Comparison of ENCODE assay signal across 8 cellular contexts in the genomic region with DNA sequence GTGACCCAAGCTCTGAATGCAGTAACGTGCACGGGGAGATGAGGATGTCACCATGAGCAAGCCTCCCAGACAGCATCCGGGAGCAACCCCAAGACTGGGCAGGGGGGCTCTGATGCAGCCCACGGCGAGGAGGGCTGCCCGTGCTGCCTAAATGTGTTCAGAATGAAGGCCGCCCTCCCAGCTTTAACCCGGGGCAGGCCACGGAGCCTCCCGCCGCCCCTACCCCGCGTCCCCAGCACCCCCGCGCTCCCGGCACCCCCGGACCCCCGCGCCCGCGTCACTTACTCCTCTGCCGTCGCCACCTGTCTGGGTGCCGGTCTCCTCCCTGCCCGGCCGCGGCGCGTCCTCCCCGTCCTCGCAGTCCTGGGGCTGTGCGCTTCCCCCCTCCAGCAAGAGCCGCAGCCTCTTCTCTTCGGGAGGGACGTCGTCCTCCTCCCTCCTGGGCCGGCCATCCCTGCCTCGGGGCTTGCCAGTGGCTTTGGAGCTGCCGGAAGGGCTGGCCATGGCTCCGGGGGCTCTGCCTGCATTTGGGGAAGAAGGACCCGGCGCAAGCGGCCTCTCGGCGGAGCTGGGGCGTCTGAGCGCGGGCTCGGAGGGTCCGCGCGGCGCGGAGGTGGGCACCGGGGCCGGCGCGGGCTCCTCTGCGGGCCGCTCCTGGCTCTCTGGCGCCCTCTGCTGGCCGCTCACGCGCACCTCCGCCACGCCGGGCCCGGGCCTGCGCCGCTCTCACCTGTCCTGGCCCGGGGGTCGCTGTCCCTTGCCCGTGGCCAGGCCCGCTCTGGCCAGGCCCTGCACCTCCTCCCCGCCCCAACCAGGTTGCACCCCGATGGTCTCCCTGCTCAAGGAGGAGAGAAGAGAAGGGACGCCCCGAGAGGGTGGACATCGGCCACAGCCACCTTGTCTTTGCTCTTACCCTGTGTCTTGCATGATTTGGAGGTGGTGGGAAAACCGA. TPM values are rescaled to one million over a fixed set of nuclear protein-coding genes. Genes with fewer than 3 reads are reported as not detected.
A peak's percentile ranks its signal among the peaks of the same experiment; 100 is the strongest.
DNase-seq lines count a peak whose midpoint lies in the region; ATAC-seq and TF ChIP-seq lines count a peak whose summit lies in the region.
"Not testable (repeated sequence)": the region's sequence is repeated elsewhere in the genome, so short reads cannot be mapped to it uniquely, and the experiment has no call there.

No MANE protein-coding gene starts in this region.

- H3K4me3 ChIP-seq in RWPE2 (ENCODE audit: severe bottlenecking) (peak overlapping the region; percentile 27), skeletal muscle satellite cell (ENCODE audit: low read length) (peak overlapping the region; percentile 72), tibial nerve (peak overlapping the region; percentile 15 to 53 (median 44))

- not testable (repeated sequence) for H3K9me3 Mint-ChIP-seq in activated T-cell treated with anti-CD3 and anti-CD28 coated beads, Interleukin-2, amount 50 U/mL, for 4 hours

- H3K4me1 Mint-ChIP-seq in activated T-cell treated with anti-CD3 and anti-CD28 coated beads, Interleukin-2, amount 50 U/mL, for 4 hours (ENCODE audit: low read depth), result not testable (repeated sequence)

- 5 to 16% methylated on average over 15 to 24 of the region's 80 CpGs for WGBS in tibial nerve, 2 donors

- peak; percentile 79 for ATAC-seq in RWPE2 (ENCODE audit: low read depth)
- peak; percentile 69 to 83 for ATAC-seq in activated T-cell treated with anti-CD3 and anti-CD28 coated beads, Interleukin-2, amount 50 U/mL, for 4 hours

- TF ChIP-seq EP300 in tibial nerve (IDR thresholded peaks at IDR 0.05), result not testable (repeated sequence)

- H3K4me3 Mint-ChIP-seq in activated T-cell treated with anti-CD3 and anti-CD28 coated beads, Interleukin-2, amount 50 U/mL, for 4 hours, result peak overlapping the region; percentile 74

- peak overlapping the region; percentile 82 for H3K4me2 ChIP-seq in skeletal muscle satellite cell (ENCODE audit: low read length)

- H3K36me3 Mint-ChIP-seq in activated T-cell treated with anti-CD3 and anti-CD28 coated beads, Interleukin-2, amount 50 U/mL, for 4 hours (ENCODE audit: insufficient read depth), result not testable (repeated sequence)

- not testable (repeated sequence) for H3K4me1 ChIP-seq in RWPE2 (ENCODE audit: insufficient read depth, poor library complexity, severe bottlenecking); skeletal muscle satellite cell (ENCODE audit: control insufficient read depth, insufficient read depth, low read length)
- peaks cover 0 to 12% (median 3%) of the 10 kb centered on the region in 4 donors for H3K4me1 ChIP-seq in tibial nerve

- DNase-seq in ELR (ENCODE audit: low read depth) (peak; percentile 35), kidney glomerular epithelial cell (lab: John Stamatoyannopoulos, UW) (peak; percentile 16), tibial nerve (ENCODE audit: low spot score in 2 of 2) (peak in 1 of 2 donors; percentile 25)
- not testable (repeated sequence) for DNase-seq in RWPE2 (ENCODE audit: low spot score)
- DNase-seq in activated T-cell treated with anti-CD3 and anti-CD28 coated beads, Interleukin-2, amount 50 U/mL, for 4 hours, result peak; percentile 69
- DNase-seq in effector CD8-positive, alpha-beta T cell (lab: John Stamatoyannopoulos, UW), result peak; percentile 46

- not testable (repeated sequence) for H3K27ac ChIP-seq in RWPE2 (ENCODE audit: poor library complexity, severe bottlenecking); tibial nerve

- H3K36me3 ChIP-seq in RWPE2 (ENCODE audit: low read depth); skeletal muscle satellite cell (ENCODE audit: insufficient read depth, low read length); tibial nerve: not testable (repeated sequence)

- H3K9ac ChIP-seq in skeletal muscle satellite cell (ENCODE audit: low read depth, low read length), result not testable (repeated sequence)

- not testable (repeated sequence) for H3K27me3 Mint-ChIP-seq in activated T-cell treated with anti-CD3 and anti-CD28 coated beads, Interleukin-2, amount 50 U/mL, for 4 hours (ENCODE audit: low read depth)

- not testable (repeated sequence) for H3K27me3 ChIP-seq in RWPE2 (ENCODE audit: insufficient read depth, poor library complexity, severe bottlenecking); skeletal muscle satellite cell (ENCODE audit: control insufficient read depth, insufficient read depth, low read length)
- H3K27me3 ChIP-seq in tibial nerve, result peaks cover 0 to 11% of the 10 kb centered on the region in 2 donors

- not testable (repeated sequence) for H3K9me3 ChIP-seq in RWPE2 (ENCODE audit: severe bottlenecking); skeletal muscle satellite cell (replicated peaks; ENCODE audit: low read length); tibial nerve

- TF ChIP-seq CTCF in LNCAP (IDR thresholded peaks at IDR 0.05) (peak; percentile 79), RWPE2 (IDR thresholded peaks at IDR 0.05; ENCODE audit: poor library complexity, severe bottlenecking) (peak; percentile 86), tibial nerve (IDR thresholded peaks at IDR 0.05) (peak; percentile 78 to 94 (median 85))

- TF ChIP-seq POLR2A in tibial nerve (IDR thresholded peaks at IDR 0.05), result not testable (repeated sequence)

RNA-seq across cellular contexts. Expression of a gene that starts 55.9 kb away (rescaled TPM):
- total RNA-seq in activated T-cell treated with anti-CD3 and anti-CD28 coated beads, Interleukin-2, amount 50 U/mL, for 4 hours, result 100 to 1,000 TPM; 100 to 142 (median 120) TPM
- 63.1 and 65.1 TPM in 2 replicates for total RNA-seq in skeletal muscle satellite cell (2012; rRNA removed)
- total RNA-seq in tibial nerve, result 10 to 100 TPM in 3 of 4 donors, 1 to 10 TPM in 1; 9.0 to 19.8 (median 13.6) TPM

Comparison
In these comparisons a context has a peak if more than half of its experiments do, and no peak if none do; other contexts are left out.
1. RNA of a gene that starts 55.9 kb away (total RNA-seq): 100 to 142 TPM in activated T-cell treated with anti-CD3 and anti-CD28 coated beads, Interleukin-2, amount 50 U/mL, for 4 hours; 9.0 to 19.8 TPM in tibial nerve; every median in the first group is over 4 times any median in the second.
2. Peak in every context shown above with its lines, with median percentiles within 50 percentile points of each other: CTCF ChIP-seq and H3K4me3 ChIP-seq.